Comparison of ENCODE assay signal across 23 cellular contexts in genomic region chr18:59238385-59238784, GRCh38. TPM values are rescaled to one million over a fixed set of nuclear protein-coding genes. Genes with fewer than 3 reads are reported as not detected.
DNase-seq lines count a peak whose midpoint lies in the region; ATAC-seq and TF ChIP-seq lines count a peak whose summit lies in the region.
"Had no signal": no experiment of that assay in that cellular context is flagged by ENCODE, and none has a peak within 500 bp of the region (broad histone marks: within the 10 kb centered on the region; RNA-seq: fewer than 3 reads in every experiment).

No MANE protein-coding gene starts in this region.

- ATAC-seq in HG03159 (IDR thresholded peaks at IDR 0.05; ENCODE audit: unreplicated experiment): no peak
- ATAC-seq: activated CD8-positive, alpha-beta T cell treated with anti-CD3 and anti-CD28 coated beads, Interleukin-2, amount 10 ng/mL, durations not matched to agents 7 days and 5 days; upper lobe of right lung had no signal

- H3K4me1 Mint-ChIP-seq in progenitor cell of endocrine pancreas (ENCODE audit: low read depth): no peaks in the 10 kb centered on the region
- H3K4me1 Mint-ChIP-seq: neural progenitor cell had no signal

- DNase-seq in NCI-H2196 (lab: John Stamatoyannopoulos, UW; ENCODE audit: unreplicated experiment) (peak; percentile 49), NCI-H2196 treated with DMSO at 0.1 percent for 48 hours (lab: John Stamatoyannopoulos, UW; ENCODE audit: unreplicated experiment) (no peak), M059J (ENCODE audit: low read depth) (peak; percentile 45), NCI-H2171 (lab: John Stamatoyannopoulos, UW) (peak; percentile 16), fibroblast of villous mesenchyme (ENCODE audit: low read depth) (peak; percentile 9), progenitor cell of endocrine pancreas (ENCODE audit: low spot score, unreplicated experiment) (no peak), GM03348 (ENCODE audit: low spot score) (no peak)
- DNase-seq: activated CD4-positive, CD25-positive, alpha-beta regulatory T cell treated with anti-CD3 and anti-CD28 coated beads, Interleukin-2, amount 50 U/mL, for 72 hours; activated CD8-positive, alpha-beta T cell treated with anti-CD3 and anti-CD28 coated beads, Interleukin-2, amount 10 ng/mL, durations not matched to agents 7 days and 5 days; activated T-cell treated with anti-CD3 and anti-CD28 coated beads, Interleukin-2, amount 50 U/mL, for 1 hour; effector memory CD4-positive, alpha-beta T cell; esophagus squamous epithelium; kidney; NCI-H82; Right ventricle myocardium superior; stimulated activated CD8-positive, alpha-beta memory T cell treated with anti-CD3 and anti-CD28 coated beads, Interleukin-4, amount 100 ng/mL, for 48 hours; T-helper 1 cell; upper lobe of right lung had no signal

- no peak overlapping the region for H3K4me3 Mint-ChIP-seq in progenitor cell of endocrine pancreas (ENCODE audit: low read depth)
- H3K4me3 Mint-ChIP-seq: activated CD8-positive, alpha-beta T cell treated with anti-CD3 and anti-CD28 coated beads, Interleukin-2, amount 10 ng/mL, durations not matched to agents 7 days and 5 days; neural progenitor cell had no signal

- H3K36me3 Mint-ChIP-seq in progenitor cell of endocrine pancreas (ENCODE audit: insufficient read depth): no peaks in the 10 kb centered on the region
- H3K36me3 Mint-ChIP-seq: neural progenitor cell had no signal

- no peak overlapping the region for H3K4me3 ChIP-seq in fibroblast of villous mesenchyme (ENCODE audit: low read depth, low read length)
- H3K4me3 ChIP-seq: esophagus squamous epithelium, neural progenitor cell, prostate gland, upper lobe of right lung had no signal

- TF ChIP-seq CTCF in fibroblast of villous mesenchyme (IDR thresholded peaks at IDR 0.05; ENCODE audit: insufficient read depth, low read depth, low read length): no peak
- TF ChIP-seq CTCF in progenitor cell of endocrine pancreas (IDR thresholded peaks at IDR 0.05; ENCODE audit: unreplicated experiment): no peak

- peaks cover 30% of the 10 kb centered on the region for H3K27me3 Mint-ChIP-seq in progenitor cell of endocrine pancreas

- H3K27ac Mint-ChIP-seq in progenitor cell of endocrine pancreas: no peak overlapping the region
- H3K27ac Mint-ChIP-seq: activated CD8-positive, alpha-beta T cell treated with anti-CD3 and anti-CD28 coated beads, Interleukin-2, amount 10 ng/mL, durations not matched to agents 7 days and 5 days; neural progenitor cell had no signal

- H3K9me3 Mint-ChIP-seq in progenitor cell of endocrine pancreas (ENCODE audit: low read depth): no peaks in the 10 kb centered on the region
- H3K9me3 Mint-ChIP-seq: neural progenitor cell had no signal

RNA-seq across cellular contexts. Expression of gene GRP, which starts 18.4 kb away (rescaled TPM):
- total RNA-seq in M059J (2014; rRNA removed; shearing (Covaris generic)): not detected in 2 replicates
- total RNA-seq in fibroblast of villous mesenchyme: 0.32 TPM in 1 of 2 replicates, not detected in the other
- not detected in 2 replicates for total RNA-seq in progenitor cell of endocrine pancreas
- total RNA-seq: activated CD8-positive, alpha-beta T cell treated with anti-CD3 and anti-CD28 coated beads, Interleukin-2, amount 10 ng/mL, durations not matched to agents 7 days and 5 days; esophagus squamous epithelium; kidney; lung microvascular endothelial cell; Right ventricle myocardium superior; subcutaneous adipose tissue; upper lobe of right lung had no signal

RNA-seq across cellular contexts. Expression of gene RAX, which starts 34.9 kb away (rescaled TPM):
- not detected in 2 replicates for total RNA-seq in M059J (2014; rRNA removed; shearing (Covaris generic))
- total RNA-seq in fibroblast of villous mesenchyme (not detected in 2 replicates), progenitor cell of endocrine pancreas (not detected in 2 replicates)
- total RNA-seq: activated CD8-positive, alpha-beta T cell treated with anti-CD3 and anti-CD28 coated beads, Interleukin-2, amount 10 ng/mL, durations not matched to agents 7 days and 5 days; esophagus squamous epithelium; kidney; lung microvascular endothelial cell; Right ventricle myocardium superior; subcutaneous adipose tissue; upper lobe of right lung had no signal

Comparison
In these comparisons a context has a peak if more than half of its experiments do, and no peak if none do; other contexts are left out.
1. DNase-seq: peak in NCI-H2196 (single experiment), M059J (single experiment), NCI-H2171 (single experiment) and fibroblast of villous mesenchyme (single experiment); none in NCI-H2196 treated with DMSO at 0.1 percent for 48 hours (single experiment), progenitor cell of endocrine pancreas (single experiment) and GM03348 (single experiment).